ENCODE assay signal across 20 cellular contexts in the genomic region with DNA sequence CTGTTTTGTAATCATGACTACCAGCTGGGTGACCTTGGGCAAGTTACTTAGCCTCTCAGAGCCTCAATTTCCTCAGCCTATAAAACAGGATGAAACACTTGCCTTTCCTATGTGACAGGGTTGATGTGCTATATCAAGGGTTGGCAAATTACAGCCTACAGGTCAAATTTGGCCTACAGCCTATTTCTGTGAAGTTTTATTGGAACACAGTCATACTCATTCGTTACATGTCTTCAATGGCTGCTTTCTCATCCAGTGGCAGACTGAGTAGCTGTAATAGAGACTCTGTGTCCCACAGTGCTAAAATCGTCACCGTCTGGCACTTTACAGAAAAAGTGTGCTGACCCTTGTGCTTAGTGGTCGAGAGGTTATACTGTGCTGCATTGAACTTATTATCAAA. TPM values are rescaled to one million over a fixed set of nuclear protein-coding genes. Genes with fewer than 3 reads are reported as not detected.
DNase-seq lines count a peak whose midpoint lies in the region; ATAC-seq and TF ChIP-seq lines count a peak whose summit lies in the region.
"Had no signal": no experiment of that assay in that cellular context is flagged by ENCODE, and none has a peak within 500 bp of the region (broad histone marks: within the 10 kb centered on the region; RNA-seq: fewer than 3 reads in every experiment).

No MANE protein-coding gene starts in this region.

- no peak overlapping the region for H3K4me3 ChIP-seq in HEK293 (ENCODE audit: low read depth, low read length)
- no peak overlapping the region for H3K4me3 ChIP-seq in PC-3 (ENCODE audit: low read length)
- H3K4me3 ChIP-seq in GM23338 = no peak overlapping the region
- H3K4me3 ChIP-seq: HAP-1, K562 had no signal

- peak; percentile 93 for ATAC-seq in PC-3
- peak; percentile 69 for ATAC-seq in left colon
- ATAC-seq in GM23338 = no peak
- ATAC-seq: HepG2, K562 had no signal

- H4K20me1 ChIP-seq in PC-3 (ENCODE audit: low read length) (no peaks in the 10 kb centered on the region), GM23338 (replicated peaks; ENCODE audit: insufficient read depth) (no peaks in the 10 kb centered on the region)

- H3K9me3 ChIP-seq in HEK293 (ENCODE audit: control insufficient read depth, insufficient read depth, low read depth, low read length) = no peaks in the 10 kb centered on the region
- H3K9me3 ChIP-seq in PC-3 (ENCODE audit: low read length) = no peaks in the 10 kb centered on the region
- H3K9me3 ChIP-seq: HAP-1 had no signal

- H3K4me3 Mint-ChIP-seq in GM23338 = no peak overlapping the region
- H3K4me3 Mint-ChIP-seq: B cell, CD14-positive monocyte had no signal

- H2AFZ ChIP-seq in PC-3 (ENCODE audit: low read length) (no peak overlapping the region), GM23338 (no peak overlapping the region)

- no peaks in the 10 kb centered on the region for H3K9me2 ChIP-seq in PC-3 (replicated peaks; ENCODE audit: low read length)
- H3K9me2 ChIP-seq in GM23338 (ENCODE audit: insufficient read depth) = no peaks in the 10 kb centered on the region

- intact Hi-C loops in PC-3 (cut with micrococcal nuclease) (loop anchor here (1.0 kb wide), 1 partner anchor 37 kb away; no protein-coding TSS in a partner anchor), left colon (cut with DNase I, micrococcal nuclease) (no loop called here)

- BruUV-seq in PC-3 (replicated peaks; lab: Mats Ljungman, UMichigan) = no TSS peak

- H3K36me3 Mint-ChIP-seq in GM23338 (ENCODE audit: low read depth) = no peaks in the 10 kb centered on the region

- no peak overlapping the region for H3K9ac ChIP-seq in PC-3 (ENCODE audit: low read length)

- H3K36me3 ChIP-seq in HEK293 (ENCODE audit: control insufficient read depth in 2 of 2, insufficient read depth in 1 of 2, low read length in 2 of 2) (peaks cover 0 to 9% of the 10 kb centered on the region in 2 experiments; a peak in 2 of 3 replicates), PC-3 (ENCODE audit: low read depth, low read length) (no peaks in the 10 kb centered on the region; the same call in 1 of the 2 replicates), GM23338 (ENCODE audit: insufficient read depth) (no peaks in the 10 kb centered on the region)

- no peak overlapping the region for H3K27ac ChIP-seq in HEK293 (ENCODE audit: extremely low read depth, low read depth, low read length)
- H3K27ac ChIP-seq in PC-3 (ENCODE audit: low read length) = peak overlapping the region; percentile 31; the same call in 1 of the 2 replicates
- H3K27ac ChIP-seq in substantia nigra (ENCODE audit: low read depth, low read length, poor library complexity, severe bottlenecking) = peak overlapping the region; percentile 43
- no peak overlapping the region for H3K27ac ChIP-seq in GM23338 (ENCODE audit: low read depth)
- H3K27ac ChIP-seq in caudate nucleus (ENCODE audit: low read depth, low read length) = no peak overlapping the region

- H3F3A ChIP-seq in PC-3 (ENCODE audit: low read length, unreplicated experiment) = no peaks in the 10 kb centered on the region
- no peaks in the 10 kb centered on the region for H3F3A ChIP-seq in GM23338 (replicated peaks; ENCODE audit: low read depth)

- H3K27me3 ChIP-seq in PC-3 (ENCODE audit: low read length) (no peaks in the 10 kb centered on the region), GM23338 (ENCODE audit: insufficient read depth) (no peaks in the 10 kb centered on the region)

- H3K79me2 ChIP-seq in PC-3 (ENCODE audit: low read length) (no peaks in the 10 kb centered on the region), GM23338 (replicated peaks; ENCODE audit: insufficient read depth) (no peaks in the 10 kb centered on the region)

- no peaks in the 10 kb centered on the region for H3K9me3 Mint-ChIP-seq in GM23338
- H3K9me3 Mint-ChIP-seq: CD14-positive monocyte had no signal

- DNase-seq in PC-3 (peak; percentile 72), left colon (no peak), substantia nigra (lab: John Stamatoyannopoulos, UW) (no peak), GM23338 (ENCODE audit: low spot score) (no peak), caudate nucleus (lab: John Stamatoyannopoulos, UW) (no peak)
- no peak for DNase-seq in effector CD8-positive, alpha-beta T cell (lab: John Stamatoyannopoulos, UW)
- DNase-seq: DMS53, GDM1, NCI-H1105, NCI-H2081, NCI-H2171 treated with DMSO at 0.1 percent for 48 hours, NCI-H524 treated with DMSO at 0.1 percent for 48 hours, Right ventricle myocardium superior had no signal

- CTCF ChIA-PET in HEK293 (lab: Yijun Ruan, JAX) = interaction anchor here (1.3 kb wide), 1 partner anchor 52 kb away, joined by 6 read pairs; a partner anchor contains a TSS
- CTCF ChIA-PET in PC-3 (lab: Charles Lee) = no interaction called here

- H3K27me3 Mint-ChIP-seq in GM23338 (ENCODE audit: insufficient read depth, low read depth, poor library complexity) = peaks cover 2% of the 10 kb centered on the region
- H3K27me3 Mint-ChIP-seq: B cell had no signal

- H3K4me1 ChIP-seq in HEK293 (ENCODE audit: control insufficient read depth, insufficient read depth, low read length) = peaks cover 4% of the 10 kb centered on the region
- peaks cover 11% of the 10 kb centered on the region; the same call in 1 of the 2 replicates for H3K4me1 ChIP-seq in PC-3 (ENCODE audit: insufficient read depth, low read length)
- H3K4me1 ChIP-seq in GM23338 (ENCODE audit: insufficient read depth) = no peaks in the 10 kb centered on the region

- no peak overlapping the region for H3K27ac Mint-ChIP-seq in GM23338

- H3K4me2 ChIP-seq in PC-3 (ENCODE audit: low read length) (0 out of 2 replicates have a peak overlapping the region, but pooled peaks have one; percentile 22), GM23338 (no peak overlapping the region)

- POLR2A ChIA-PET in HEK293 (lab: Yijun Ruan, JAX) (no interaction called here), PC-3 (lab: Charles Lee; ENCODE audit: unreplicated experiment) (no interaction called here)

- H3K4me1 Mint-ChIP-seq in GM23338 = peaks cover 9% of the 10 kb centered on the region; the same call in 2 of the 3 replicates

- no peak for TF ChIP-seq CTCF in HEK293 (tag by site-specific recombination; IDR thresholded peaks at IDR 0.05)
- no peak for TF ChIP-seq CTCF in PC-3 (conservative IDR thresholded peaks at IDR 0.05; ENCODE audit: low read depth, low read length)
- no peak for TF ChIP-seq CTCF in GM23338 (conservative IDR thresholded peaks at IDR 0.05; ENCODE audit: low read depth in 2 of 2)

TF ChIP-seq in HEK293, 187 proteins besides CTCF, POLR2A, EP300 and RAD21 (continues in another document):
- no peak for TF ChIP-seq ZNF114 (tag by site-specific recombination; IDR thresholded peaks at IDR 0.05)
- peak; percentile 42; the same call in 1 of the 2 replicates for TF ChIP-seq SCRT2 (tag by site-specific recombination; IDR thresholded peaks at IDR 0.05)
- TF ChIP-seq GFI1B (tag by site-specific recombination; IDR thresholded peaks at IDR 0.05) = no peak
- TF ChIP-seq, protein P1, sequence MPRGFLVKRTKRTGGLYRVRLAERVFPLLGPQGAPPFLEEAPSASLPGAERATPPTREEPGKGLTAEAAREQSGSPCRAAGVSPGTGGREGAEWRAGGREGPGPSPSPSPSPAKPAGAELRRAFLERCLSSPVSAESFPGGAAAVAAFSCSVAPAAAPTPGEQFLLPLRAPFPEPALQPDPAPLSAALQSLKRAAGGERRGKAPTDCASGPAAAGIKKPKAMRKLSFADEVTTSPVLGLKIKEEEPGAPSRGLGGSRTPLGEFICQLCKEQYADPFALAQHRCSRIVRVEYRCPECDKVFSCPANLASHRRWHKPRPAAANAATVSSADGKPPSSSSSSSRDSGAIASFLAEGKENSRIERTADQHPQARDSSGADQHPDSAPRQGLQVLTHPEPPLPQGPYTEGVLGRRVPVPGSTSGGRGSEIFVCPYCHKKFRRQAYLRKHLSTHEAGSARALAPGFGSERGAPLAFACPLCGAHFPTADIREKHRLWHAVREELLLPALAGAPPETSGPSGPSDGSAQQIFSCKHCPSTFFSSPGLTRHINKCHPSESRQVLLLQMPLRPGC (tag by site-specific recombination; IDR thresholded peaks at IDR 0.05) = no peak
- no peak for TF ChIP-seq ZNF585B (tag by site-specific recombination; IDR thresholded peaks at IDR 0.05)
- TF ChIP-seq ZBTB17 (tag by site-specific recombination; IDR thresholded peaks at IDR 0.05) = no peak

TF ChIP-seq in GM23338, 12 proteins besides CTCF, POLR2A, EP300 and RAD21 (continues in another document):
- no peak for TF ChIP-seq ZNF114 (CRISPR knock-in tag; IDR thresholded peaks at IDR 0.05)
- TF ChIP-seq, protein P2, sequence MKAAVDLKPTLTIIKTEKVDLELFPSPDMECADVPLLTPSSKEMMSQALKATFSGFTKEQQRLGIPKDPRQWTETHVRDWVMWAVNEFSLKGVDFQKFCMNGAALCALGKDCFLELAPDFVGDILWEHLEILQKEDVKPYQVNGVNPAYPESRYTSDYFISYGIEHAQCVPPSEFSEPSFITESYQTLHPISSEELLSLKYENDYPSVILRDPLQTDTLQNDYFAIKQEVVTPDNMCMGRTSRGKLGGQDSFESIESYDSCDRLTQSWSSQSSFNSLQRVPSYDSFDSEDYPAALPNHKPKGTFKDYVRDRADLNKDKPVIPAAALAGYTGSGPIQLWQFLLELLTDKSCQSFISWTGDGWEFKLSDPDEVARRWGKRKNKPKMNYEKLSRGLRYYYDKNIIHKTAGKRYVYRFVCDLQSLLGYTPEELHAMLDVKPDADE (IDR thresholded peaks at IDR 0.05) = no peak

RNA-seq across cellular contexts. Expression of a gene that starts 16.6 kb away (rescaled TPM):
- total RNA-seq in PC-3 (2014; rRNA removed) (11.6 and 13.4 TPM in 2 replicates), left colon (10 to 100 TPM; 21.9 to 25.0 TPM)
- total RNA-seq in GM23338 (2014; rRNA removed; shearing (Covaris generic)) = 5.5 and 6.5 TPM in 2 replicates
- polyA plus RNA-seq in GM23338 (2016; fragmentation: Nextera tagmentation; extraction: Ambion mirVana) = 3.7 TPM in 2 replicates

RNA-seq across cellular contexts. Expression of a gene that starts 43.4 kb away (rescaled TPM):
- total RNA-seq in PC-3 (2014; rRNA removed) = 0.36 and 0.63 TPM in 2 replicates
- 1 to 10 TPM; 1.2 to 8.1 TPM for total RNA-seq in left colon
- not detected in 2 replicates for total RNA-seq in GM23338 (2014; rRNA removed; shearing (Covaris generic))
- polyA plus RNA-seq in GM23338 (2016; fragmentation: Nextera tagmentation; extraction: Ambion mirVana) = not detected in 2 replicates
- total RNA-seq: K562, RPMI7951 had no signal
- polyA plus RNA-seq: CD14-positive monocyte had no signal

RNA-seq across cellular contexts. Expression of a gene that starts 51.9 kb away (rescaled TPM):
- total RNA-seq in PC-3 (2014; rRNA removed) = 28.8 and 30.0 TPM in 2 replicates
- 10 to 100 TPM; 19.9 to 21.3 TPM for total RNA-seq in left colon
- total RNA-seq in GM23338 (2014; rRNA removed; shearing (Covaris generic)) = 14.4 and 18.6 TPM in 2 replicates
- polyA plus RNA-seq in GM23338 (2016; fragmentation: Nextera tagmentation; extraction: Ambion mirVana) = 10.5 and 11.7 TPM in 2 replicates

RNA-seq across cellular contexts. Expression of a gene that starts 52.2 kb away (rescaled TPM):
- 4.9 and 6.9 TPM in 2 replicates for total RNA-seq in PC-3 (2014; rRNA removed)
- 10 to 100 TPM in 1 of 2 donors, 1 to 10 TPM in 1; 8.2 to 13.0 TPM for total RNA-seq in left colon
- 8.7 and 19.3 TPM in 2 replicates for total RNA-seq in GM23338 (2014; rRNA removed; shearing (Covaris generic))
- polyA plus RNA-seq in GM23338 (2016; fragmentation: Nextera tagmentation; extraction: Ambion mirVana) = 22.0 and 24.2 TPM in 2 replicates

Comparison
In these comparisons a context has a peak if more than half of its experiments do, and no peak if none do; other contexts are left out.
1. H3K27ac ChIP-seq: peak in PC-3 (single experiment) and substantia nigra (single experiment); none in HEK293 (single experiment), GM23338 (single experiment) and caudate nucleus (single experiment).